Comparison of ENCODE assay signal across 1 cellular context in genomic region chr1:30734580-30734979, GRCh38.
A peak's percentile ranks its signal among the peaks of the same experiment; 100 is the strongest.
TF ChIP-seq lines count a peak whose summit lies in the region.

No MANE protein-coding gene starts in this region.

TF ChIP-seq in GM12878, 131 proteins besides CTCF, POLR2A, EP300 and RAD21:
- TF ChIP-seq TCF7 (IDR thresholded peaks at IDR 0.05; ENCODE audit: borderline replicate concordance) = no peak
- TF ChIP-seq SMAD5 (IDR thresholded peaks at IDR 0.05; ENCODE audit: low read depth) = 0 out of 2 replicates have a peak, but pooled peaks have one; percentile 10
TF ChIP-seq in GM12878: peak in this region for 1.
